8 cellular contexts compared by ENCODE assay signal in genomic region chr3:72482589-72483249, GRCh38. TPM values are rescaled to one million over a fixed set of nuclear protein-coding genes. Genes with fewer than 3 reads are reported as not detected.
A peak's percentile ranks its signal among the peaks of the same experiment; 100 is the strongest.
DNase-seq lines count a peak whose midpoint lies in the region; ATAC-seq and TF ChIP-seq lines count a peak whose summit lies in the region.
"Had no signal": no experiment of that assay in that cellular context is flagged by ENCODE, and none has a peak within 500 bp of the region (broad histone marks: within the 10 kb centered on the region; RNA-seq: fewer than 3 reads in every experiment).

No MANE protein-coding gene starts in this region.

- no peaks in the 10 kb centered on the region for H3K9me3 Mint-ChIP-seq in neural progenitor cell

- no peaks in the 10 kb centered on the region for H3K36me3 Mint-ChIP-seq in neural progenitor cell

- no peak overlapping the region for H3K27ac Mint-ChIP-seq in neural progenitor cell

- H3K79me2 ChIP-seq in neural progenitor cell (ENCODE audit: low read depth) = no peaks in the 10 kb centered on the region

- WGBS in esophagus, 2 donors = 9 to 10% methylated on average over 12 of the region's 12 CpGs

- H3K4me1 Mint-ChIP-seq in neural progenitor cell = peaks cover 22% of the 10 kb centered on the region

- H2AFZ ChIP-seq in neural progenitor cell (replicated peaks) = peak overlapping the region; percentile 15

- H4K20me1 ChIP-seq in neural progenitor cell (ENCODE audit: low read depth) = no peaks in the 10 kb centered on the region

- H3K27me3 ChIP-seq in esophagus (ENCODE audit: control insufficient read depth in 1 of 2, insufficient read depth in 2 of 2, low read length in 2 of 2) (no peaks in the 10 kb centered on the region), neural progenitor cell (no peaks in the 10 kb centered on the region)

- peaks cover 11% of the 10 kb centered on the region for H3K27me3 Mint-ChIP-seq in neural progenitor cell (ENCODE audit: insufficient read depth, low read depth)

- H3K36me3 ChIP-seq in esophagus (ENCODE audit: control insufficient read depth in 2 of 2, insufficient read depth in 2 of 2, low read length in 1 of 2) (no peaks in the 10 kb centered on the region), neural progenitor cell (no peaks in the 10 kb centered on the region)

- TF ChIP-seq CTCF in neural progenitor cell (IDR thresholded peaks at IDR 0.05) = no peak

- no peak overlapping the region for H3K4me2 ChIP-seq in neural progenitor cell

- no peaks in the 10 kb centered on the region for H3F3A ChIP-seq in neural progenitor cell (ENCODE audit: low read depth)

- peak overlapping the region; percentile 29 to 37 for H3K4me3 ChIP-seq in esophagus (ENCODE audit: low read depth in 1 of 2, low read length in 2 of 2)
- H3K4me3 ChIP-seq in neural progenitor cell = no peak overlapping the region

- no peak overlapping the region for H3K4me3 Mint-ChIP-seq in neural progenitor cell

- H3K27ac ChIP-seq in esophagus (ENCODE audit: low read depth in 2 of 2, low read length in 1 of 2) (peak overlapping the region in 1 of 2 donors; percentile 31), neural progenitor cell (no peak overlapping the region)
- H3K27ac ChIP-seq: epithelial cell of prostate had no signal

- H3K9me3 ChIP-seq in esophagus (ENCODE audit: control insufficient read depth in 2 of 2, insufficient read depth in 1 of 2, low read depth in 1 of 2, low read length in 1 of 2) = no peaks in the 10 kb centered on the region
- H3K9me3 ChIP-seq in neural progenitor cell (ENCODE audit: low read depth) = no peaks in the 10 kb centered on the region

- no peak overlapping the region for H3K9ac ChIP-seq in neural progenitor cell

- H3K4me1 ChIP-seq in esophagus (ENCODE audit: control insufficient read depth in 2 of 2, insufficient read depth in 2 of 2, low read length in 1 of 2) (peaks cover 0 to 3% of the 10 kb centered on the region in 2 donors), neural progenitor cell (peaks cover 3% of the 10 kb centered on the region)

- peak; percentile 79 for DNase-seq in M059J (ENCODE audit: low read depth)
- DNase-seq in activated CD8-positive, alpha-beta memory T cell treated with anti-CD3 and anti-CD28 coated beads for 4 hours (ENCODE audit: low read depth in 2 of 2) = peak; percentile 45 to 58
- DNase-seq in neural progenitor cell (ENCODE audit: low spot score) = no peak
- DNase-seq in stromal cell of bone marrow (ENCODE audit: low read depth) = peak; percentile 67
- no peak for DNase-seq in NCI-H510A (lab: John Stamatoyannopoulos, UW)

- ATAC-seq in GM19463 (IDR thresholded peaks at IDR 0.05; ENCODE audit: unreplicated experiment) = peak; percentile 67

RNA-seq across cellular contexts. Expression of gene RYBP, which starts 36.3 kb away (rescaled TPM):
- 3.3 and 6.6 TPM in 2 replicates for total RNA-seq in M059J (2014; rRNA removed; shearing (Covaris generic))
- polyA plus RNA-seq in esophagus = 1 to 10 TPM; 4.2 to 4.9 TPM
- total RNA-seq in neural progenitor cell (ENCODE audit: low replicate concordance) = 15.0 and 25.2 TPM in 2 replicates

Comparison
In these comparisons a context has a peak if more than half of its experiments do, and no peak if none do; other contexts are left out.
1. DNase-seq: peak in M059J (single experiment), activated CD8-positive, alpha-beta memory T cell treated with anti-CD3 and anti-CD28 coated beads for 4 hours (2 of 2) and stromal cell of bone marrow (single experiment); none in neural progenitor cell (single experiment) and NCI-H510A (single experiment).